13 cellular contexts compared by ENCODE assay signal in genomic region chr16:89317101-89317671, GRCh38.
A peak's percentile ranks its signal among the peaks of the same experiment; 100 is the strongest.
DNase-seq lines count a peak whose midpoint lies in the region; ATAC-seq, FAIRE-seq and TF ChIP-seq lines count a peak whose summit lies in the region.
"Had no signal": no experiment of that assay in that cellular context is flagged by ENCODE, and none has a peak within 500 bp of the region (broad histone marks: within the 10 kb centered on the region; RNA-seq: fewer than 3 reads in every experiment).

No MANE protein-coding gene starts in this region.

- H3K79me2 ChIP-seq in SK-N-SH (ENCODE audit: insufficient read depth) (peaks cover 99% of the 10 kb centered on the region), endothelial cell of umbilical vein (ENCODE audit: control insufficient read depth, insufficient read depth, low read length) (peaks cover 88% of the 10 kb centered on the region)

- BruUV-seq in Panc1 (replicated peaks; lab: Mats Ljungman, UMichigan) (no TSS peak), endothelial cell of umbilical vein (replicated peaks; lab: Mats Ljungman, UMichigan) (no TSS peak)

- TF ChIP-seq POLR2A in endothelial cell of umbilical vein (IDR thresholded peaks at IDR 0.05; ENCODE audit: low read depth, low read length) (no peak), body of pancreas (IDR thresholded peaks at IDR 0.05) (no peak)

- H3K4me1 ChIP-seq in SK-N-SH (ENCODE audit: control insufficient read depth in 1 of 2, insufficient read depth in 2 of 2, low read depth in 1 of 2, low read length in 1 of 2): peaks cover 59 to 63% of the 10 kb centered on the region in 2 experiments; a peak in 3 of 4 replicates
- peaks cover 86% of the 10 kb centered on the region for H3K4me1 ChIP-seq in Panc1 (ENCODE audit: control insufficient read depth, insufficient read depth, low read length)
- peaks cover 75% of the 10 kb centered on the region for H3K4me1 ChIP-seq in endothelial cell of umbilical vein (ENCODE audit: control insufficient read depth, extremely low read depth, insufficient read depth, low read length)
- H3K4me1 ChIP-seq in body of pancreas: peaks cover 63% of the 10 kb centered on the region

- no peaks in the 10 kb centered on the region for H3K9me3 Mint-ChIP-seq in osteocyte (ENCODE audit: unreplicated experiment)

- H3K9me3 ChIP-seq in SK-N-SH (no peaks in the 10 kb centered on the region), Panc1 (ENCODE audit: control insufficient read depth, insufficient read depth, low read depth, low read length) (no peaks in the 10 kb centered on the region), endothelial cell of umbilical vein (replicated peaks; ENCODE audit: control insufficient read depth, insufficient read depth, low read length) (no peaks in the 10 kb centered on the region), body of pancreas (no peaks in the 10 kb centered on the region)

- H3K27ac ChIP-seq in SK-N-SH (ENCODE audit: low read depth in 2 of 2, low read length in 1 of 2) (peak overlapping the region; percentile 8 to 68), Panc1 (ENCODE audit: low read length) (peak overlapping the region; percentile 86), endothelial cell of umbilical vein (ENCODE audit: insufficient read depth, low read depth, low read length) (peak overlapping the region; percentile 77), body of pancreas (no peak overlapping the region)
- H3K27ac ChIP-seq: 22Rv1 had no signal

- TF ChIP-seq EP300 in SK-N-SH (IDR thresholded peaks at IDR 0.05; ENCODE audit: borderline replicate concordance in 1 of 2, low read depth in 1 of 2, low read length in 1 of 2): no peak

- TF ChIP-seq CTCF in SK-N-SH (IDR thresholded peaks at IDR 0.05): no peak
- no peak for TF ChIP-seq CTCF in Panc1 (IDR thresholded peaks at IDR 0.05)
- no peak for TF ChIP-seq CTCF in endothelial cell of umbilical vein (IDR thresholded peaks at IDR 0.05; ENCODE audit: extremely low read depth in 1 of 2, insufficient read depth in 1 of 2, low read depth in 1 of 2, low read length in 2 of 2)
- TF ChIP-seq CTCF in osteocyte (IDR thresholded peaks at IDR 0.05): no peak
- TF ChIP-seq CTCF in GM13977 (IDR thresholded peaks at IDR 0.05; ENCODE audit: extremely low read depth, insufficient read depth, missing control alignments): no peak
- no peak for TF ChIP-seq CTCF in body of pancreas (IDR thresholded peaks at IDR 0.05)

- dilution Hi-C loops in endothelial cell of umbilical vein (cut with MboI; ENCODE audit: extremely low pct_ligation_motif_present, low sequenced_read_pairs): no loop called here

- no peaks in the 10 kb centered on the region for H3K27me3 Mint-ChIP-seq in osteocyte (ENCODE audit: unreplicated experiment)

- no peaks in the 10 kb centered on the region for H3K9me2 ChIP-seq in SK-N-SH

- H3K9me1 ChIP-seq in endothelial cell of umbilical vein (replicated peaks; ENCODE audit: control insufficient read depth, extremely low read depth, insufficient read depth, low read length): no peaks in the 10 kb centered on the region

- WGBS in SK-N-SH (ENCODE audit: low lambda C conversion rate): 95% methylated on average over 12 of the region's 12 CpGs
- WGBS in body of pancreas, 2 donors: 87 to 88% methylated on average over 11 to 12 of the region's 12 CpGs

- H3K36me3 ChIP-seq in SK-N-SH (replicated peaks in 1 of 2; ENCODE audit: control insufficient read depth in 1 of 2, insufficient read depth in 2 of 2, low read length in 1 of 2) (peaks cover 0 to 16% of the 10 kb centered on the region in 2 experiments), Panc1 (ENCODE audit: control insufficient read depth, insufficient read depth, low read length) (no peaks in the 10 kb centered on the region), endothelial cell of umbilical vein (ENCODE audit: control insufficient read depth in 2 of 2, extremely low read depth in 1 of 2, insufficient read depth in 2 of 2, low read length in 2 of 2) (peaks cover 0 to 9% of the 10 kb centered on the region in 2 experiments), body of pancreas (replicated peaks in 1 of 2; ENCODE audit: insufficient read depth in 1 of 2, low read depth in 2 of 2) (no peaks in the 10 kb centered on the region)

- CTCF ChIA-PET in SK-N-SH (lab: Yijun Ruan, JAX): interaction anchor here (1.3 to 3.8 kb wide), 4 partner anchors 8 to 325 kb away, joined by 4 to 18 read pairs (median 5); no protein-coding TSS in a partner anchor
- CTCF ChIA-PET in Panc1 (lab: Charles Lee): no interaction called here
- CTCF ChIA-PET in endothelial cell of umbilical vein (lab: Charles Lee): interaction anchor here (0.9 to 2.4 kb wide), 4 partner anchors 9 to 24 kb away, joined by 3 to 8 read pairs (median 6); no protein-coding TSS in a partner anchor

- H3K4me2 ChIP-seq in SK-N-SH: peak overlapping the region; percentile 75; the same call in 1 of the 2 replicates
- peak overlapping the region; percentile 16 for H3K4me2 ChIP-seq in endothelial cell of umbilical vein (ENCODE audit: insufficient read depth, low read length)

- ATAC-seq in SK-N-SH treated with all-trans-retinoic acid at 6 μM for 48 hours (no peak), Panc1 (no peak), body of pancreas (no peak)

- H3K4me3 ChIP-seq in SK-N-SH (ENCODE audit: low read depth in 2 of 2, low read length in 1 of 2): no peak overlapping the region
- no peak overlapping the region for H3K4me3 ChIP-seq in Panc1 (ENCODE audit: low read depth in 2 of 2, low read length in 2 of 2)
- H3K4me3 ChIP-seq in endothelial cell of umbilical vein (replicated peaks in 1 of 3; ENCODE audit: insufficient read depth in 1 of 3, low read depth in 1 of 3, low read length in 3 of 3): no peak overlapping the region
- no peak overlapping the region for H3K4me3 ChIP-seq in body of pancreas

- no peak overlapping the region for H2AFZ ChIP-seq in SK-N-SH (ENCODE audit: low read depth)
- H2AFZ ChIP-seq in endothelial cell of umbilical vein (ENCODE audit: low read depth, low read length): no peak overlapping the region

- intact Hi-C loops in Panc1 (cut with micrococcal nuclease; ENCODE audit: unreplicated experiment): no loop called here
- intact Hi-C loops in endothelial cell of umbilical vein (cut with micrococcal nuclease): loop anchor here (5.0 kb wide), 1 partner anchor 170 kb away; no protein-coding TSS in a partner anchor
- intact Hi-C loops in body of pancreas (cut with DNase I): no loop called here

- H3K27ac Mint-ChIP-seq in osteocyte (ENCODE audit: unreplicated experiment): peak overlapping the region; percentile 89

- TF ChIP-seq RAD21 in SK-N-SH (IDR thresholded peaks at IDR 0.05; ENCODE audit: low read length): no peak

- FAIRE-seq in endothelial cell of umbilical vein (lab: Jason Lieb, UNC): no peak
- FAIRE-seq: endometrium had no signal

- no peaks in the 10 kb centered on the region for H3K27me3 ChIP-seq in SK-N-SH (ENCODE audit: insufficient read depth)
- no peaks in the 10 kb centered on the region for H3K27me3 ChIP-seq in Panc1 (ENCODE audit: control insufficient read depth, insufficient read depth, low read length)
- no peaks in the 10 kb centered on the region for H3K27me3 ChIP-seq in endothelial cell of umbilical vein (ENCODE audit: control insufficient read depth in 2 of 2, insufficient read depth in 2 of 2, low read length in 2 of 2)
- no peaks in the 10 kb centered on the region for H3K27me3 ChIP-seq in body of pancreas

- peaks cover 84% of the 10 kb centered on the region for H3K4me1 Mint-ChIP-seq in osteocyte (ENCODE audit: unreplicated experiment)

- peaks cover 3% of the 10 kb centered on the region for H3K36me3 Mint-ChIP-seq in osteocyte (ENCODE audit: unreplicated experiment)

- POLR2A ChIA-PET in SK-N-SH (lab: Yijun Ruan, JAX): no interaction called here
- POLR2A ChIA-PET in Panc1 (lab: Charles Lee): no interaction called here
- POLR2A ChIA-PET in endothelial cell of umbilical vein (lab: Charles Lee): interaction anchor here (0.6 kb wide), 1 partner anchor 33 kb away, joined by 4 read pairs; no protein-coding TSS in a partner anchor

- H4K20me1 ChIP-seq in SK-N-SH (ENCODE audit: insufficient read depth) (peaks cover 78% of the 10 kb centered on the region), endothelial cell of umbilical vein (replicated peaks; ENCODE audit: control insufficient read depth, extremely low read depth, insufficient read depth, low read length) (no peaks in the 10 kb centered on the region)

- H3F3A ChIP-seq in SK-N-SH (replicated peaks; ENCODE audit: insufficient read depth): peaks cover 51% of the 10 kb centered on the region

- H3K9ac ChIP-seq in SK-N-SH (peak overlapping the region; percentile 10; the same call in 1 of the 2 replicates), endothelial cell of umbilical vein (replicated peaks; ENCODE audit: extremely low read depth, insufficient read depth, low read length) (peak overlapping the region; percentile 49)

- DNase-seq in SK-N-SH (no peak), Panc1 (ENCODE audit: low read depth, low spot score) (no peak), endothelial cell of umbilical vein (ENCODE audit: low read depth, low spot score) (no peak), osteocyte (ENCODE audit: extremely low spot score, unreplicated experiment) (no peak), GM13977 (ENCODE audit: low spot score) (no peak), DMS 273 (lab: John Stamatoyannopoulos, UW; ENCODE audit: unreplicated experiment) (no peak), body of pancreas (no peak)
- DNase-seq: GDM1, kidney glomerular epithelial cell, NCI-H345 had no signal

- H3K4me3 Mint-ChIP-seq in osteocyte (ENCODE audit: unreplicated experiment): no peak overlapping the region

- in situ Hi-C loops in Panc1 (cut with HindIII; ENCODE audit: low pct_unique_long_range_greater_than_20kb, low sequenced_read_pairs) (no loop called here), GM13977 (cut with MboI; ENCODE audit: low pct_unique_long_range_greater_than_20kb, low sequenced_read_pairs, unreplicated experiment) (no loop called here)

TF ChIP-seq in SK-N-SH, 30 proteins besides CTCF, POLR2A, EP300 and RAD21 (continues in another document):
- TF ChIP-seq FOXM1 (IDR thresholded peaks at IDR 0.05; ENCODE audit: low read depth): no peak
- TF ChIP-seq GABPA (IDR thresholded peaks at IDR 0.05; ENCODE audit: low read depth): no peak

TF ChIP-seq in SK-N-SH treated with all-trans-retinoic acid at 6 μM for 48 hours, 23 proteins besides CTCF, POLR2A, EP300 and RAD21 (continues in another document):
- TF ChIP-seq ZC3H10 (CRISPR knock-in tag; IDR thresholded peaks at IDR 0.05): no peak
- no peak for TF ChIP-seq ZNF70 (CRISPR knock-in tag; IDR thresholded peaks at IDR 0.05)
- TF ChIP-seq PPARA (CRISPR knock-in tag; IDR thresholded peaks at IDR 0.05; ENCODE audit: borderline replicate concordance): no peak
- TF ChIP-seq ISL1 (CRISPR knock-in tag; IDR thresholded peaks at IDR 0.05): no peak
- TF ChIP-seq OSR1 (CRISPR knock-in tag; IDR thresholded peaks at IDR 0.05): no peak
- no peak for TF ChIP-seq TCF4 (CRISPR knock-in tag; IDR thresholded peaks at IDR 0.05; ENCODE audit: borderline replicate concordance)

TF ChIP-seq in endothelial cell of umbilical vein, 7 proteins besides CTCF, POLR2A, EP300 and RAD21 (continues in another document):
- TF ChIP-seq FOS (IDR thresholded peaks at IDR 0.05; ENCODE audit: borderline replicate concordance, insufficient read depth, low read length): no peak
- TF ChIP-seq GATA2 (IDR thresholded peaks at IDR 0.05; ENCODE audit: insufficient read depth, insufficient read length, low read depth, low read length): no peak
- TF ChIP-seq MYC (IDR thresholded peaks at IDR 0.05; ENCODE audit: low read depth, low read length): no peak

Comparison
In these comparisons a context has a peak if more than half of its experiments do, and no peak if none do; other contexts are left out.
1. H3K27ac ChIP-seq: peak in SK-N-SH (2 of 2), Panc1 (single experiment) and endothelial cell of umbilical vein (single experiment); none in body of pancreas (0 of 4).